8 cellular contexts compared by ENCODE assay signal in genomic region chr15:62059818-62060115, GRCh38. TPM values are rescaled to one million over a fixed set of nuclear protein-coding genes. Genes with fewer than 3 reads are reported as not detected.
DNase-seq lines count a peak whose midpoint lies in the region; TF ChIP-seq lines count a peak whose summit lies in the region.

No MANE protein-coding gene starts in this region.

- H2AFZ ChIP-seq in GM23248 (peak overlapping the region; percentile 97), smooth muscle cell (ENCODE audit: low read depth) (peak overlapping the region; percentile 95)

- peaks cover 32% of the 10 kb centered on the region for H3K27me3 Mint-ChIP-seq in T-helper 2 cell treated with Interferon-gamma antibody and Interleukin-4, amounts not matched to agents 5 μg/mL and 100 μg/mL, for 36 hours (ENCODE audit: low read depth)

- H3F3A ChIP-seq in GM23248 (ENCODE audit: insufficient read depth) (peaks cover 7% of the 10 kb centered on the region), smooth muscle cell (ENCODE audit: low read depth) (no peaks in the 10 kb centered on the region)

- H3K9ac ChIP-seq in GM23248, result peak overlapping the region; percentile 89
- H3K9ac ChIP-seq in iPS-15b (ENCODE audit: low read depth, low read length), result peak overlapping the region; percentile 26
- H3K9ac ChIP-seq in smooth muscle cell (ENCODE audit: low read depth), result peak overlapping the region; percentile 53

- H3K27ac ChIP-seq in GM23248 (peak overlapping the region; percentile 77), smooth muscle cell (ENCODE audit: low read depth) (peak overlapping the region; percentile 1)

- H3K4me1 ChIP-seq in GM23248 (ENCODE audit: insufficient read depth) (peaks cover 4% of the 10 kb centered on the region; the same call in 1 of the 2 replicates), iPS-15b (ENCODE audit: control insufficient read depth, insufficient read depth, low read length) (peaks cover 4% of the 10 kb centered on the region), smooth muscle cell (ENCODE audit: low read depth) (peaks cover 7% of the 10 kb centered on the region)

- H3K4me3 ChIP-seq in GM23248 (peak overlapping the region; percentile 100), astrocyte of the spinal cord (ENCODE audit: low read depth, low read length) (peak overlapping the region; percentile 81), iPS-15b (ENCODE audit: low read depth, low read length) (peak overlapping the region; percentile 80), smooth muscle cell (peak overlapping the region; percentile 80)

- H3K4me3 Mint-ChIP-seq in T-helper 2 cell treated with Interferon-gamma antibody and Interleukin-4, amounts not matched to agents 5 μg/mL and 100 μg/mL, for 36 hours, result peak overlapping the region; percentile 92

- H3K9me3 ChIP-seq in GM23248 (ENCODE audit: low read depth), result no peaks in the 10 kb centered on the region
- H3K9me3 ChIP-seq in iPS-15b (ENCODE audit: control insufficient read depth, insufficient read depth, low read length), result no peaks in the 10 kb centered on the region
- H3K9me3 ChIP-seq in smooth muscle cell (replicated peaks; ENCODE audit: low read depth), result no peaks in the 10 kb centered on the region

- H4K20me1 ChIP-seq in GM23248 (ENCODE audit: insufficient read depth) (no peaks in the 10 kb centered on the region), smooth muscle cell (ENCODE audit: low read depth) (peaks cover 17% of the 10 kb centered on the region)

- H3K4me2 ChIP-seq in GM23248 (ENCODE audit: unreplicated experiment) (peak overlapping the region; percentile 96), smooth muscle cell (peak overlapping the region; percentile 98)

- TF ChIP-seq CTCF in astrocyte of the spinal cord (IDR thresholded peaks at IDR 0.05; ENCODE audit: low read depth, low read length) (no peak), smooth muscle cell (IDR thresholded peaks at IDR 0.05; ENCODE audit: borderline replicate concordance, insufficient read depth, poor library complexity, severe bottlenecking) (no peak)

- DNase-seq in GF-D8 (lab: John Stamatoyannopoulos, UW), result peak; percentile 47
- DNase-seq in GM23248, result peak; percentile 77
- peak; percentile 93 for DNase-seq in KBM-7
- DNase-seq in T-helper 2 cell treated with Interferon-gamma antibody and Interleukin-4, amounts not matched to agents 5 μg/mL and 100 μg/mL, for 36 hours (ENCODE audit: low spot score), result peak; percentile 75
- peak; percentile 53 for DNase-seq in astrocyte of the spinal cord (ENCODE audit: low read depth, low spot score)
- DNase-seq in smooth muscle cell (lab: John Stamatoyannopoulos, UW; ENCODE audit: unreplicated experiment), result no peak
- DNase-seq in cortex of kidney (lab: John Stamatoyannopoulos, UW), result no peak

- no peaks in the 10 kb centered on the region for H3K9me2 ChIP-seq in GM23248 (ENCODE audit: insufficient read depth)

- WGBS in GM23248 (ENCODE audit: low coverage in 1 of 2, low lambda C conversion rate in 2 of 2, missing lambda C conversion rate in 2 of 2), 2 experiments, result 0 to 1% methylated on average over 11 to 19 of the region's 19 CpGs
- WGBS in smooth muscle cell (ENCODE audit: low lambda C conversion rate), result 3% methylated on average over 18 of the region's 19 CpGs

- H3K27me3 ChIP-seq in GM23248 (replicated peaks; ENCODE audit: insufficient read depth) (no peaks in the 10 kb centered on the region), iPS-15b (ENCODE audit: control insufficient read depth, insufficient read depth, low read length) (peaks cover 34% of the 10 kb centered on the region), smooth muscle cell (ENCODE audit: low read depth) (peaks cover 31% of the 10 kb centered on the region)

- H3K9me3 Mint-ChIP-seq in T-helper 2 cell treated with Interferon-gamma antibody and Interleukin-4, amounts not matched to agents 5 μg/mL and 100 μg/mL, for 36 hours, result no peaks in the 10 kb centered on the region

- peaks cover 44% of the 10 kb centered on the region for H3K79me2 ChIP-seq in GM23248 (ENCODE audit: insufficient read depth)
- peaks cover 15% of the 10 kb centered on the region for H3K79me2 ChIP-seq in smooth muscle cell (ENCODE audit: low read depth)

- H3K27ac Mint-ChIP-seq in T-helper 2 cell treated with Interferon-gamma antibody and Interleukin-4, amounts not matched to agents 5 μg/mL and 100 μg/mL, for 36 hours, result peak overlapping the region; percentile 95

- in situ Hi-C loops in GM23248 (cut with MboI), result no loop called here
- in situ Hi-C loops in KBM-7 (cut with MboI; ENCODE audit: low pct_unique_long_range_greater_than_20kb, low sequenced_read_pairs), result no loop called here
- in situ Hi-C loops in astrocyte of the spinal cord (cut with HindIII; ENCODE audit: low sequenced_read_pairs), result no loop called here

- H3K36me3 ChIP-seq in GM23248 (ENCODE audit: low read depth) (no peaks in the 10 kb centered on the region), iPS-15b (ENCODE audit: control insufficient read depth, insufficient read depth, low read length) (no peaks in the 10 kb centered on the region), smooth muscle cell (ENCODE audit: low read depth) (no peaks in the 10 kb centered on the region)

- H3K36me3 Mint-ChIP-seq in T-helper 2 cell treated with Interferon-gamma antibody and Interleukin-4, amounts not matched to agents 5 μg/mL and 100 μg/mL, for 36 hours (ENCODE audit: low read depth), result peaks cover 10% of the 10 kb centered on the region

- peaks cover 29% of the 10 kb centered on the region for H3K4me1 Mint-ChIP-seq in T-helper 2 cell treated with Interferon-gamma antibody and Interleukin-4, amounts not matched to agents 5 μg/mL and 100 μg/mL, for 36 hours (ENCODE audit: low read depth)

RNA-seq across cellular contexts. Expression of gene VPS13C, which starts 0.5 kb away (rescaled TPM):
- total RNA-seq in GM23248 (2014; rRNA removed; shearing (Covaris generic)), result 21.7 and 23.8 TPM in 2 replicates
- polyA plus RNA-seq in GM23248 (2016; fragmentation: Nextera tagmentation; extraction: Ambion mirVana) (8.0 and 8.7 TPM in 2 replicates), smooth muscle cell (2.8 and 6.2 TPM in 2 replicates)
- total RNA-seq in smooth muscle cell, result 33.8 and 36.9 TPM in 2 replicates

RNA-seq across cellular contexts. Expression of gene C2CD4A, which starts 7.0 kb away (rescaled TPM):
- total RNA-seq in GM23248 (2014; rRNA removed; shearing (Covaris generic)), result not detected in 2 replicates
- polyA plus RNA-seq in GM23248 (2016; fragmentation: Nextera tagmentation; extraction: Ambion mirVana) (not detected in 2 replicates), smooth muscle cell (0.35 and 0.66 TPM in 2 replicates)
- total RNA-seq in smooth muscle cell, result 0.13 TPM in 1 of 2 replicates, not detected in the other

Comparison
In these comparisons a context has a peak if more than half of its experiments do, and no peak if none do; other contexts are left out.
1. DNase-seq: peak in GF-D8 (single experiment), GM23248 (single experiment), KBM-7 (single experiment), T-helper 2 cell treated with Interferon-gamma antibody and Interleukin-4, amounts not matched to agents 5 μg/mL and 100 μg/mL, for 36 hours (single experiment) and astrocyte of the spinal cord (single experiment); none in smooth muscle cell (single experiment) and cortex of kidney (single experiment).
2. H3K9ac ChIP-seq: peak in every context shown above with its lines; median percentile 89 in GM23248; 53 in smooth muscle cell; 26 in iPS-15b.
3. Peak in every context shown above with its lines, with median percentiles within 50 percentile points of each other: H3K4me3 ChIP-seq.